ENCODE assay signal across 9 cellular contexts in the genomic region with DNA sequence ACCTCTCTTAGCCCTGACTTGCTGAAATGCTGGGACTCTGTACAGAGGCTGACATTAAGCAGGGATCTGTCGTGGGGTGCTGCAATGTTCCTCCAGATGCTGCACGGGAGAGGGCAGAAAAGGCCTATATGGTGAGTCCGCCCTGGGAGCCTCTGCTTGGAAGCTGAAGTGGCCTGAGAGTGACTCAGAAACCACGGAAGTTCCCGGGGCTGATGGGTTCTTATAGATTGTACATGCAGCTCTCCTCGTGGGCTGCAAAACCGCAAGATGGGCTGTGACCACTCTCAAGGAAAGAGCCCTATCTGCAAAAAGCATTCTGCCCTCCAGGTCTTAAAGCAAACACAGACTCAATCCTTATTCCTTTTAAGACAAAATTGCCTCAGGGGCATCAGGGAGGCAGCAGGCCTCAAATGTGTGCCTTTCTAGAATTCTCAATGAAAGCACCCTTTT. TPM values are rescaled to one million over a fixed set of nuclear protein-coding genes. Genes with fewer than 3 reads are reported as not detected.
DNase-seq lines count a peak whose midpoint lies in the region; ATAC-seq, FAIRE-seq and TF ChIP-seq lines count a peak whose summit lies in the region.
"Had no signal": no experiment of that assay in that cellular context is flagged by ENCODE, and none has a peak within 500 bp of the region (broad histone marks: within the 10 kb centered on the region; RNA-seq: fewer than 3 reads in every experiment).

No MANE protein-coding gene starts in this region.

- peaks cover 16% of the 10 kb centered on the region for H3K27me3 Mint-ChIP-seq in neural crest cell (ENCODE audit: low read depth)

- CTCF ChIA-PET in HepG2 (lab: Yijun Ruan, JAX; ENCODE audit: low intra/inter-chr PET ratio, low total read pairs): no interaction called here

- H3K4me3 Mint-ChIP-seq in neural crest cell: no peak overlapping the region

- BruUV-seq in HepG2 (replicated peaks; lab: Mats Ljungman, UMichigan): no TSS peak

- no peak overlapping the region for H3K27ac ChIP-seq in HepG2 (ENCODE audit: extremely low read length, insufficient read depth, low read length)

- 89% methylated on average over 7 of the region's 7 CpGs for WGBS in HepG2 (ENCODE audit: low lambda C conversion rate)

- no peak for TF ChIP-seq EP300 in HepG2 (IDR thresholded peaks at IDR 0.05; ENCODE audit: low read depth in 2 of 2, low read length in 2 of 2)
- no peak for TF ChIP-seq EP300 in HepG2 (CRISPR knock-in tag; IDR thresholded peaks at IDR 0.05; ENCODE audit: borderline replicate concordance)

- H3K4me1 Mint-ChIP-seq in neural crest cell: peaks cover 21% of the 10 kb centered on the region

- H2AFZ ChIP-seq in HepG2 (ENCODE audit: low read length): no peak overlapping the region

- no peak overlapping the region for H3K9ac ChIP-seq in HepG2 (ENCODE audit: insufficient read depth, low read depth, low read length)

- H3K9me3 Mint-ChIP-seq in neural crest cell: no peaks in the 10 kb centered on the region

- peaks cover 61% of the 10 kb centered on the region for H3K4me1 ChIP-seq in HepG2 (ENCODE audit: insufficient read depth, low read length)

- H3K79me2 ChIP-seq in HepG2 (ENCODE audit: insufficient read depth, low read length): no peaks in the 10 kb centered on the region

- H3K9me3 ChIP-seq in HepG2 (ENCODE audit: low read length): no peaks in the 10 kb centered on the region

- H3K36me3 ChIP-seq in HepG2 (replicated peaks in 1 of 2; ENCODE audit: control insufficient read depth in 1 of 2, insufficient read depth in 2 of 2, low read length in 2 of 2): no peaks in the 10 kb centered on the region

- FAIRE-seq in GM12891 (lab: Jason Lieb, UNC) (peak; percentile 5), HepG2 (lab: Jason Lieb, UNC) (no peak)

- peaks cover 0 to 2% of the 10 kb centered on the region in 2 experiments; a peak in 1 of 5 replicates for H3K27me3 ChIP-seq in HepG2 (ENCODE audit: control insufficient read depth in 1 of 2, insufficient read depth in 2 of 2, low read length in 2 of 2)

- H3K36me3 Mint-ChIP-seq in neural crest cell (ENCODE audit: low read depth): no peaks in the 10 kb centered on the region

- TF ChIP-seq CTCF in neural crest cell (conservative IDR thresholded peaks at IDR 0.05): no peak
- TF ChIP-seq CTCF in HepG2 (CRISPR knock-in tag; IDR thresholded peaks at IDR 0.05): no peak

- DNase-seq in GM12891 (ENCODE audit: insufficient read length, low spot score): no peak
- peak; percentile 52 to 57 for DNase-seq in Kasumi-1 (lab: John Stamatoyannopoulos, UW)
- peak; percentile 97 for DNase-seq in amniotic epithelial cell (ENCODE audit: low read depth)
- DNase-seq in neural crest cell (ENCODE audit: low read depth, low spot score): no peak
- DNase-seq in HepG2 (ENCODE audit: low spot score): no peak
- no peak for DNase-seq in stimulated activated CD4-positive, alpha-beta T cell treated with anti-CD3 and anti-CD28 coated beads, Interleukin-2, amount 100 ng/mL, for 48 hours
- DNase-seq: NCI-H2107 had no signal

- H3K4me2 ChIP-seq in HepG2 (ENCODE audit: low read depth, low read length): no peak overlapping the region

- no peaks in the 10 kb centered on the region for H4K20me1 ChIP-seq in HepG2 (ENCODE audit: insufficient read depth, low read length)

- intact Hi-C loops in HepG2 (cut with micrococcal nuclease; ENCODE audit: unreplicated experiment): no loop called here

- no peak for TF ChIP-seq RAD21 in HepG2 (CRISPR knock-in tag; IDR thresholded peaks at IDR 0.05)

- H3K27ac Mint-ChIP-seq in neural crest cell (ENCODE audit: unreplicated experiment): peak overlapping the region; percentile 20

- in situ Hi-C loops in HepG2 (cut with HindIII; ENCODE audit: extremely low pct_ligation_motif_present, low pct_unique_long_range_greater_than_20kb): no loop called here

- ATAC-seq in HepG2 (no peak), GM18861 (IDR thresholded peaks at IDR 0.05; ENCODE audit: unreplicated experiment) (no peak), GM21825 (IDR thresholded peaks at IDR 0.05; ENCODE audit: unreplicated experiment) (no peak)

- H3K4me3 ChIP-seq in HepG2 (replicated peaks in 1 of 3; ENCODE audit: insufficient read depth in 1 of 3, low read depth in 2 of 3, low read length in 3 of 3): no peak overlapping the region

- TF ChIP-seq POLR2A in GM12891 (IDR thresholded peaks at IDR 0.05; ENCODE audit: low read depth, low read length): no peak
- TF ChIP-seq POLR2A in HepG2 (IDR thresholded peaks at IDR 0.05; ENCODE audit: insufficient read depth in 1 of 2, low read depth in 2 of 2, low read length in 2 of 2): no peak

- POLR2A ChIA-PET in HepG2 (lab: Yijun Ruan, JAX): no interaction called here

RNA-seq across cellular contexts. Expression of a gene that starts 5.8 kb away (rescaled TPM):
- polyA plus RNA-seq in GM12891 (2012; ENCODE audit: low read depth, missing spikeins): 74.8 TPM
- 52.9 and 53.7 TPM in 2 replicates for total RNA-seq in neural crest cell
- not detected in 2 replicates for total RNA-seq in HepG2 (2016; rRNA removed; fragmentation: Illumina TruSeq; extraction: Trizol)
- total RNA-seq in HepG2 (2016; cell fraction: cytosol; rRNA removed; fragmentation: Illumina TruSeq; extraction: Trizol; ENCODE audit: low read depth): not detected in 2 replicates
- not detected in 2 replicates for total RNA-seq in HepG2 (2016; cell fraction: insoluble cytoplasmic fraction; rRNA removed; fragmentation: Illumina TruSeq; extraction: Trizol)
- total RNA-seq in HepG2 (2016; cell fraction: membrane; rRNA removed; fragmentation: Illumina TruSeq; extraction: Trizol): not detected in 2 replicates
- total RNA-seq in HepG2 (2016; cell fraction: nucleus; rRNA removed; fragmentation: Illumina TruSeq; extraction: Trizol): 0.31 TPM in 1 of 2 replicates, not detected in the other
- polyA plus RNA-seq in HepG2 (2011; rRNA removed): 2.6 and 4.2 TPM in 2 replicates
- 1.4 and 3.7 TPM in 2 replicates for polyA plus RNA-seq in HepG2 (2011; cell fraction: cytosol; rRNA removed)
- polyA plus RNA-seq in HepG2 (2011; cell fraction: nucleus; rRNA removed): 3.4 and 4.2 TPM in 2 replicates
- polyA plus RNA-seq in HepG2 (2012): 1.4 and 2.2 TPM in 2 replicates
- polyA plus RNA-seq in HepG2 (2016; cell fraction: cytosol; fragmentation: Illumina TruSeq; extraction: Trizol; ENCODE audit: low read depth): not detected in 2 replicates
- not detected in 2 replicates for polyA plus RNA-seq in HepG2 (2016; cell fraction: insoluble cytoplasmic fraction; fragmentation: Illumina TruSeq; extraction: Trizol; ENCODE audit: low read depth)
- not detected in 2 replicates for polyA plus RNA-seq in HepG2 (2016; cell fraction: membrane; fragmentation: Illumina TruSeq; extraction: Trizol; ENCODE audit: low read depth)
- polyA plus RNA-seq in HepG2 (2016; cell fraction: nucleus; fragmentation: Illumina TruSeq; extraction: Trizol; ENCODE audit: insufficient read depth, low read depth): not detected in 2 replicates
- 1.7 and 3.0 TPM in 2 replicates for polyA minus RNA-seq in HepG2 (2011; rRNA and poly(A)+ RNA removed; ENCODE audit: low replicate concordance)
- polyA minus RNA-seq in HepG2 (2011; cell fraction: cytosol; rRNA and poly(A)+ RNA removed): 2.6 TPM in 1 of 2 replicates, not detected in the other
- 1.4 and 2.9 TPM in 2 replicates for polyA minus RNA-seq in HepG2 (2011; cell fraction: nucleus; rRNA and poly(A)+ RNA removed)

RNA-seq across cellular contexts. Expression of a gene that starts 27.6 kb away (rescaled TPM):
- not detected for polyA plus RNA-seq in GM12891 (2012; ENCODE audit: low read depth, missing spikeins)
- total RNA-seq in neural crest cell: 2.4 and 3.4 TPM in 2 replicates
- total RNA-seq in HepG2 (2016; rRNA removed; fragmentation: Illumina TruSeq; extraction: Trizol): 0.45 and 1.3 TPM in 2 replicates
- 0.71 and 0.79 TPM in 2 replicates for total RNA-seq in HepG2 (2016; cell fraction: cytosol; rRNA removed; fragmentation: Illumina TruSeq; extraction: Trizol; ENCODE audit: low read depth)
- 0.42 and 0.91 TPM in 2 replicates for total RNA-seq in HepG2 (2016; cell fraction: insoluble cytoplasmic fraction; rRNA removed; fragmentation: Illumina TruSeq; extraction: Trizol)
- total RNA-seq in HepG2 (2016; cell fraction: membrane; rRNA removed; fragmentation: Illumina TruSeq; extraction: Trizol): 1.1 and 1.2 TPM in 2 replicates
- 1.8 and 2.1 TPM in 2 replicates for total RNA-seq in HepG2 (2016; cell fraction: nucleus; rRNA removed; fragmentation: Illumina TruSeq; extraction: Trizol)
- 4.3 and 8.4 TPM in 2 replicates for polyA plus RNA-seq in HepG2 (2011; rRNA removed)
- 3.6 and 3.9 TPM in 2 replicates for polyA plus RNA-seq in HepG2 (2011; cell fraction: cytosol; rRNA removed)
- polyA plus RNA-seq in HepG2 (2011; cell fraction: nucleus; rRNA removed): 10.4 and 14.9 TPM in 2 replicates
- 14.7 and 15.9 TPM in 2 replicates for polyA plus RNA-seq in HepG2 (2012)
- polyA plus RNA-seq in HepG2 (2016; cell fraction: cytosol; fragmentation: Illumina TruSeq; extraction: Trizol; ENCODE audit: low read depth): 1.8 and 2.1 TPM in 2 replicates
- 1.9 and 2.5 TPM in 2 replicates for polyA plus RNA-seq in HepG2 (2016; cell fraction: insoluble cytoplasmic fraction; fragmentation: Illumina TruSeq; extraction: Trizol; ENCODE audit: low read depth)
- polyA plus RNA-seq in HepG2 (2016; cell fraction: membrane; fragmentation: Illumina TruSeq; extraction: Trizol; ENCODE audit: low read depth): 2.8 and 3.5 TPM in 2 replicates
- 5.0 and 7.0 TPM in 2 replicates for polyA plus RNA-seq in HepG2 (2016; cell fraction: nucleus; fragmentation: Illumina TruSeq; extraction: Trizol; ENCODE audit: insufficient read depth, low read depth)
- polyA minus RNA-seq in HepG2 (2011; rRNA and poly(A)+ RNA removed; ENCODE audit: low replicate concordance): 0.72 and 4.8 TPM in 2 replicates
- 4.1 and 11.0 TPM in 2 replicates for polyA minus RNA-seq in HepG2 (2011; cell fraction: cytosol; rRNA and poly(A)+ RNA removed)
- 2.3 and 3.7 TPM in 2 replicates for polyA minus RNA-seq in HepG2 (2011; cell fraction: nucleus; rRNA and poly(A)+ RNA removed)

RNA-seq across cellular contexts. Expression of a gene that starts 42.3 kb away (rescaled TPM):
- polyA plus RNA-seq in GM12891 (2012; ENCODE audit: low read depth, missing spikeins): 0.85 TPM
- total RNA-seq in neural crest cell (0.23 TPM in 1 of 2 replicates, not detected in the other), HepG2 (2016; rRNA removed; fragmentation: Illumina TruSeq; extraction: Trizol) (not detected in 2 replicates)
- not detected in 2 replicates for total RNA-seq in HepG2 (2016; cell fraction: cytosol; rRNA removed; fragmentation: Illumina TruSeq; extraction: Trizol; ENCODE audit: low read depth)
- not detected in 2 replicates for total RNA-seq in HepG2 (2016; cell fraction: insoluble cytoplasmic fraction; rRNA removed; fragmentation: Illumina TruSeq; extraction: Trizol)
- total RNA-seq in HepG2 (2016; cell fraction: membrane; rRNA removed; fragmentation: Illumina TruSeq; extraction: Trizol): not detected in 2 replicates
- not detected in 2 replicates for total RNA-seq in HepG2 (2016; cell fraction: nucleus; rRNA removed; fragmentation: Illumina TruSeq; extraction: Trizol)
- polyA plus RNA-seq in HepG2 (2011; rRNA removed): not detected in 2 replicates
- polyA plus RNA-seq in HepG2 (2011; cell fraction: cytosol; rRNA removed): 0.05 TPM in 1 of 2 replicates, not detected in the other
- not detected in 2 replicates for polyA plus RNA-seq in HepG2 (2011; cell fraction: nucleus; rRNA removed)
- not detected in 2 replicates for polyA plus RNA-seq in HepG2 (2012)
- not detected in 2 replicates for polyA plus RNA-seq in HepG2 (2016; cell fraction: cytosol; fragmentation: Illumina TruSeq; extraction: Trizol; ENCODE audit: low read depth)
- polyA plus RNA-seq in HepG2 (2016; cell fraction: insoluble cytoplasmic fraction; fragmentation: Illumina TruSeq; extraction: Trizol; ENCODE audit: low read depth): not detected in 2 replicates
- polyA plus RNA-seq in HepG2 (2016; cell fraction: membrane; fragmentation: Illumina TruSeq; extraction: Trizol; ENCODE audit: low read depth): not detected in 2 replicates
- not detected in 2 replicates for polyA plus RNA-seq in HepG2 (2016; cell fraction: nucleus; fragmentation: Illumina TruSeq; extraction: Trizol; ENCODE audit: insufficient read depth, low read depth)
- not detected in 2 replicates for polyA minus RNA-seq in HepG2 (2011; rRNA and poly(A)+ RNA removed; ENCODE audit: low replicate concordance)
- not detected in 2 replicates for polyA minus RNA-seq in HepG2 (2011; cell fraction: cytosol; rRNA and poly(A)+ RNA removed)
- not detected in 2 replicates for polyA minus RNA-seq in HepG2 (2011; cell fraction: nucleus; rRNA and poly(A)+ RNA removed)

RNA-seq across cellular contexts. Expression of a gene that starts 51.8 kb away (rescaled TPM):
- not detected for polyA plus RNA-seq in GM12891 (2012; ENCODE audit: low read depth, missing spikeins)
- total RNA-seq in neural crest cell: not detected in 2 replicates
- not detected in 2 replicates for total RNA-seq in HepG2 (2016; rRNA removed; fragmentation: Illumina TruSeq; extraction: Trizol)
- total RNA-seq in HepG2 (2016; cell fraction: cytosol; rRNA removed; fragmentation: Illumina TruSeq; extraction: Trizol; ENCODE audit: low read depth): not detected in 2 replicates
- not detected in 2 replicates for total RNA-seq in HepG2 (2016; cell fraction: insoluble cytoplasmic fraction; rRNA removed; fragmentation: Illumina TruSeq; extraction: Trizol)
- total RNA-seq in HepG2 (2016; cell fraction: membrane; rRNA removed; fragmentation: Illumina TruSeq; extraction: Trizol): not detected in 2 replicates
- total RNA-seq in HepG2 (2016; cell fraction: nucleus; rRNA removed; fragmentation: Illumina TruSeq; extraction: Trizol): not detected in 2 replicates
- polyA plus RNA-seq in HepG2 (2011; rRNA removed): not detected in 2 replicates
- polyA plus RNA-seq in HepG2 (2011; cell fraction: cytosol; rRNA removed): not detected in 2 replicates
- not detected in 2 replicates for polyA plus RNA-seq in HepG2 (2011; cell fraction: nucleus; rRNA removed)
- not detected in 2 replicates for polyA plus RNA-seq in HepG2 (2012)
- not detected in 2 replicates for polyA plus RNA-seq in HepG2 (2016; cell fraction: cytosol; fragmentation: Illumina TruSeq; extraction: Trizol; ENCODE audit: low read depth)
- not detected in 2 replicates for polyA plus RNA-seq in HepG2 (2016; cell fraction: insoluble cytoplasmic fraction; fragmentation: Illumina TruSeq; extraction: Trizol; ENCODE audit: low read depth)
- not detected in 2 replicates for polyA plus RNA-seq in HepG2 (2016; cell fraction: membrane; fragmentation: Illumina TruSeq; extraction: Trizol; ENCODE audit: low read depth)
- polyA plus RNA-seq in HepG2 (2016; cell fraction: nucleus; fragmentation: Illumina TruSeq; extraction: Trizol; ENCODE audit: insufficient read depth, low read depth): not detected in 2 replicates
- polyA minus RNA-seq in HepG2 (2011; rRNA and poly(A)+ RNA removed; ENCODE audit: low replicate concordance): not detected in 2 replicates
- not detected in 2 replicates for polyA minus RNA-seq in HepG2 (2011; cell fraction: cytosol; rRNA and poly(A)+ RNA removed)
- polyA minus RNA-seq in HepG2 (2011; cell fraction: nucleus; rRNA and poly(A)+ RNA removed): not detected in 2 replicates

Comparison
In these comparisons a context has a peak if more than half of its experiments do, and no peak if none do; other contexts are left out.
1. DNase-seq: peak in Kasumi-1 (2 of 2) and amniotic epithelial cell (single experiment); none in GM12891 (single experiment), neural crest cell (single experiment), HepG2 (single experiment) and stimulated activated CD4-positive, alpha-beta T cell treated with anti-CD3 and anti-CD28 coated beads, Interleukin-2, amount 100 ng/mL, for 48 hours (0 of 2).
2. RNA of a gene that starts 5.8 kb away (total RNA-seq): 52.9 to 53.7 TPM in neural crest cell; 0.31 TPM in HepG2; every median in the first group is over 10 times any median in the second.